In genomic region chr19:8648240-8648639, GRCh38 we compare ENCODE assay signal across 19 cellular contexts. TPM values are rescaled to one million over a fixed set of nuclear protein-coding genes. Genes with fewer than 3 reads are reported as not detected.
"Had no signal": no experiment of that assay in that cellular context is flagged by ENCODE, and none has a peak within 500 bp of the region (broad histone marks: within the 10 kb centered on the region; RNA-seq: fewer than 3 reads in every experiment).

No MANE protein-coding gene starts in this region.

- H3K27ac ChIP-seq: dorsolateral prefrontal cortex, foreskin keratinocyte, parathyroid adenoma, sigmoid colon, thoracic aorta had no signal

- H3K27me3 Mint-ChIP-seq: natural killer cell treated with Interleukin-12 subunit alpha and Interleukin-12 subunit beta and Interleukin-15 and Interleukin-18, amount 100 ng/mL, for 72 hours had no signal

- H3K36me3 Mint-ChIP-seq: activated naive CD4-positive, alpha-beta T cell treated with anti-CD3 and anti-CD28 coated beads, Interleukin-2, amount 50 U/mL, for 72 hours; mesothelial cell of epicardium; natural killer cell treated with Interleukin-12 subunit alpha and Interleukin-12 subunit beta and Interleukin-15 and Interleukin-18, amount 100 ng/mL, for 72 hours; stimulated activated memory B cell treated with anti-CD40 and anti-IgM and Interleukin-4, amounts not matched to agents 10 μg/mL and 1 μg/mL and 100 μg/mL, for 72 hours; WTC11 had no signal

- H3K4me3 Mint-ChIP-seq: activated CD4-positive, alpha-beta T cell treated with anti-CD3 and anti-CD28 coated beads for 36 hours; activated T-helper 1 cell treated with anti-CD3 and anti-CD28 coated beads, Interleukin-12 subunit alpha, Interleukin-12 subunit beta, Interleukin-2, Interleukin-4 antibody, amounts not matched to agents 30 ng/mL and 10 ng/mL and 1 ng/mL, durations not matched to agents 14 hours and 24 hours and 36 hours; mesothelial cell of epicardium; natural killer cell treated with Interleukin-12 subunit alpha and Interleukin-12 subunit beta and Interleukin-15 and Interleukin-18, amount 100 ng/mL, for 72 hours; stimulated activated memory B cell treated with anti-CD40 and anti-IgM and Interleukin-4, amounts not matched to agents 10 μg/mL and 1 μg/mL and 100 μg/mL, for 72 hours; T-helper 2 cell treated with Interferon-gamma antibody and Interleukin-4, amounts not matched to agents 5 μg/mL and 100 μg/mL, for 36 hours; WTC11 had no signal

- H3K9me3 ChIP-seq: sigmoid colon, thoracic aorta had no signal

- H3K4me3 ChIP-seq: dorsolateral prefrontal cortex, lung, sigmoid colon, thoracic aorta had no signal

- H3K9me3 Mint-ChIP-seq: activated naive CD4-positive, alpha-beta T cell treated with anti-CD3 and anti-CD28 coated beads, Interleukin-2, amount 50 U/mL, for 72 hours; activated T-helper 1 cell treated with anti-CD3 and anti-CD28 coated beads, Interleukin-12 subunit alpha, Interleukin-12 subunit beta, Interleukin-2, Interleukin-4 antibody, amounts not matched to agents 30 ng/mL and 10 ng/mL and 1 ng/mL, durations not matched to agents 14 hours and 24 hours and 36 hours; mesothelial cell of epicardium; natural killer cell treated with Interleukin-12 subunit alpha and Interleukin-12 subunit beta and Interleukin-15 and Interleukin-18, amount 100 ng/mL, for 72 hours; stimulated activated memory B cell treated with anti-CD40 and anti-IgM and Interleukin-4, amounts not matched to agents 10 μg/mL and 1 μg/mL and 100 μg/mL, for 72 hours; T-helper 2 cell treated with Interferon-gamma antibody and Interleukin-4, amounts not matched to agents 5 μg/mL and 100 μg/mL, for 36 hours had no signal

- ATAC-seq: activated CD4-positive, alpha-beta T cell treated with anti-CD3 and anti-CD28 coated beads for 36 hours; activated naive CD4-positive, alpha-beta T cell treated with anti-CD3 and anti-CD28 coated beads, Interleukin-2, amount 50 U/mL, for 72 hours; foreskin keratinocyte; natural killer cell treated with Interleukin-12 subunit alpha and Interleukin-12 subunit beta and Interleukin-15 and Interleukin-18, amount 100 ng/mL, for 72 hours; stimulated activated memory B cell treated with anti-CD40 and anti-IgM and Interleukin-4, amounts not matched to agents 10 μg/mL and 1 μg/mL and 100 μg/mL, for 72 hours; WTC11 had no signal

- H3K4me1 Mint-ChIP-seq: activated CD4-positive, alpha-beta T cell treated with anti-CD3 and anti-CD28 coated beads for 36 hours; mesothelial cell of epicardium; stimulated activated memory B cell treated with anti-CD40 and anti-IgM and Interleukin-4, amounts not matched to agents 10 μg/mL and 1 μg/mL and 100 μg/mL, for 72 hours; WTC11 had no signal

- DNase-seq: activated CD4-positive, alpha-beta T cell treated with anti-CD3 and anti-CD28 coated beads for 36 hours; activated CD4-positive, alpha-beta T cell treated with anti-CD3 and anti-CD28 coated beads, Interleukin-2, amount 50 U/mL, for 48 hours; activated gamma-delta T cell treated with Interleukin-2 at 50 U/mL for 16 hours; dorsolateral prefrontal cortex; foreskin keratinocyte; hypothalamus; sigmoid colon; stimulated activated CD4-positive, alpha-beta T cell treated with anti-CD3 and anti-CD28 coated beads, Interleukin-4, amount 100 ng/mL, for 24 hours had no signal

- H3K27ac Mint-ChIP-seq: activated CD4-positive, alpha-beta T cell treated with anti-CD3 and anti-CD28 coated beads for 36 hours; activated naive CD4-positive, alpha-beta T cell treated with anti-CD3 and anti-CD28 coated beads, Interleukin-2, amount 50 U/mL, for 72 hours; activated T-helper 1 cell treated with anti-CD3 and anti-CD28 coated beads, Interleukin-12 subunit alpha, Interleukin-12 subunit beta, Interleukin-2, Interleukin-4 antibody, amounts not matched to agents 30 ng/mL and 10 ng/mL and 1 ng/mL, durations not matched to agents 14 hours and 24 hours and 36 hours; mesothelial cell of epicardium; natural killer cell treated with Interleukin-12 subunit alpha and Interleukin-12 subunit beta and Interleukin-15 and Interleukin-18, amount 100 ng/mL, for 72 hours; stimulated activated memory B cell treated with anti-CD40 and anti-IgM and Interleukin-4, amounts not matched to agents 10 μg/mL and 1 μg/mL and 100 μg/mL, for 72 hours; T-helper 2 cell treated with Interferon-gamma antibody and Interleukin-4, amounts not matched to agents 5 μg/mL and 100 μg/mL, for 36 hours; WTC11 had no signal

- H3K9ac ChIP-seq: parathyroid adenoma had no signal

- H3K4me1 ChIP-seq: foreskin keratinocyte, parathyroid adenoma, sigmoid colon had no signal

- H3K36me3 ChIP-seq: sigmoid colon, thoracic aorta had no signal

- H3K27me3 ChIP-seq: foreskin keratinocyte had no signal

RNA-seq across cellular contexts. Expression of gene NFILZ, which starts 17.8 kb away (rescaled TPM):
- total RNA-seq: activated CD4-positive, alpha-beta T cell treated with anti-CD3 and anti-CD28 coated beads for 36 hours; activated naive CD4-positive, alpha-beta T cell treated with anti-CD3 and anti-CD28 coated beads, Interleukin-2, amount 50 U/mL, for 72 hours; activated T-helper 1 cell treated with anti-CD3 and anti-CD28 coated beads, Interleukin-12 subunit alpha, Interleukin-12 subunit beta, Interleukin-2, Interleukin-4 antibody, amounts not matched to agents 30 ng/mL and 10 ng/mL and 1 ng/mL, durations not matched to agents 14 hours and 24 hours and 36 hours; dorsolateral prefrontal cortex; foreskin keratinocyte; lung; mesothelial cell of epicardium; natural killer cell treated with Interleukin-12 subunit alpha and Interleukin-12 subunit beta and Interleukin-15 and Interleukin-18, amount 100 ng/mL, for 72 hours; sigmoid colon; thoracic aorta; ureter; WTC11 had no signal

RNA-seq across cellular contexts. Expression of gene ADAMTS10, which starts 37.7 kb away (rescaled TPM):
- total RNA-seq: foreskin keratinocyte had no signal

RNA-seq across cellular contexts. Expression of gene ACTL9, which starts 50.4 kb away (rescaled TPM):
- total RNA-seq: activated CD4-positive, alpha-beta T cell treated with anti-CD3 and anti-CD28 coated beads for 36 hours; activated naive CD4-positive, alpha-beta T cell treated with anti-CD3 and anti-CD28 coated beads, Interleukin-2, amount 50 U/mL, for 72 hours; activated T-helper 1 cell treated with anti-CD3 and anti-CD28 coated beads, Interleukin-12 subunit alpha, Interleukin-12 subunit beta, Interleukin-2, Interleukin-4 antibody, amounts not matched to agents 30 ng/mL and 10 ng/mL and 1 ng/mL, durations not matched to agents 14 hours and 24 hours and 36 hours; dorsolateral prefrontal cortex; foreskin keratinocyte; lung; mesothelial cell of epicardium; natural killer cell treated with Interleukin-12 subunit alpha and Interleukin-12 subunit beta and Interleukin-15 and Interleukin-18, amount 100 ng/mL, for 72 hours; sigmoid colon; thoracic aorta; ureter; WTC11 had no signal
